Comparison of ENCODE assay signal across 11 cellular contexts in genomic region chr9:28587052-28587451, GRCh38.
"Had no signal": no experiment of that assay in that cellular context is flagged by ENCODE, and none has a peak within 500 bp of the region (broad histone marks: within the 10 kb centered on the region; RNA-seq: fewer than 3 reads in every experiment).

No MANE protein-coding gene starts in this region.

- H3K4me3 ChIP-seq: GM23248, GM23338, HAP-1 had no signal

- H3K9me3 ChIP-seq: HAP-1 had no signal

- FAIRE-seq: H1, H54 had no signal

- H2AFZ ChIP-seq: GM23248, GM23338 had no signal

- H3K36me3 ChIP-seq: HAP-1 had no signal

- H3K4me1 ChIP-seq: HAP-1 had no signal

- DNase-seq: GM23248, GOT3, H7, H9, HCEC 1CT, HFFc6 had no signal

- ATAC-seq: GM23338, HCT116 had no signal

- H3K27ac ChIP-seq: GM23248 had no signal

- H3K9ac ChIP-seq: GM23248 had no signal

- H3K4me2 ChIP-seq: GM23338 had no signal
